ENCODE assay signal across 8 cellular contexts in the genomic region with DNA sequence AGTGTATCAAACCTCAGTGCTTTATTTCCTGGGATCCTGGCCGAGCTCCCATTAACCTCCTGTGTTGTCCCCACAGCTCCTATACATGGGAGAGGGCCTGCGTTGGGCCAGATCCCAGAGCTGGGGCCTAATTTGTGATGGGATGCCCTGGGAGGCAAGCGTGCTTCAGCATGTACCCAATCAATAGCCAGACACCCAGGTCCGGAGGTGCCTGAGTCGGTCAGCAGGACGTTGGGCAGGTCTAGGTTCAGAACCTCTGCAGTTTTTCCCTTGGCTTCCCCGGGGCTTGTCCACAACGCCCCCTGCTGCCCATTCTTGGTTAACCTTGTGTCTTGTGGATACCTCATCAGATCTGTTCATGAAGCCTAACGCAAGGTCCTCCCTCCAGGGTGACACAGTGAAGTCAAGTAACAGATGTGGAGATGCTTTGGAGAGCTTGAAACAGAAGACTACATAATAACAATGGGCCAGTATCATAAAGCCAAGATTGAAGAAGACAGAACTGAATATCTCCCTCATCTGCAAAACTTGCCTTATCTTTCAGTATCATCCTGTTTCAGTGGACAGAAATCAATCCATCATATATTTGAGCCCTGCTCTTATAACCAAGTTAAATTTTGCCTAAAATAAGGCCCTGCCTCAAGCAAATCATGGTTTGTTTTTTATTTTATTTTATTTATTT. TPM values are rescaled to one million over a fixed set of nuclear protein-coding genes. Genes with fewer than 3 reads are reported as not detected.
DNase-seq lines count a peak whose midpoint lies in the region; ATAC-seq and TF ChIP-seq lines count a peak whose summit lies in the region.
"Not testable (repeated sequence)": the region's sequence is repeated elsewhere in the genome, so short reads cannot be mapped to it uniquely, and the experiment has no call there.

No MANE protein-coding gene starts in this region.

- ATAC-seq in GM21423 (IDR thresholded peaks at IDR 0.05; ENCODE audit: unreplicated experiment): peak; percentile 76

- peaks cover 20% of the 10 kb centered on the region for H3K9me3 Mint-ChIP-seq in mesothelial cell of epicardium

- peak; percentile 30; the same call in 1 of the 2 replicates for TF ChIP-seq CTCF in LNCAP (IDR thresholded peaks at IDR 0.05)
- peak; percentile 52 to 85 (median 82) for TF ChIP-seq CTCF in Peyer's patch (IDR thresholded peaks at IDR 0.05)
- peak; percentile 73 for TF ChIP-seq CTCF in mesothelial cell of epicardium (IDR thresholded peaks at IDR 0.05; ENCODE audit: unreplicated experiment)

- H3K36me3 Mint-ChIP-seq in mesothelial cell of epicardium: not testable (repeated sequence)

- not testable (repeated sequence) for H3K36me3 ChIP-seq in Peyer's patch

- not testable (repeated sequence) for H3K4me3 Mint-ChIP-seq in mesothelial cell of epicardium

- H3K27ac ChIP-seq in Peyer's patch: not testable (repeated sequence)

- H3K27me3 ChIP-seq in Peyer's patch: not testable (repeated sequence)

- not testable (repeated sequence) for TF ChIP-seq POLR2A in Peyer's patch (IDR thresholded peaks at IDR 0.05)

- not testable (repeated sequence) for H3K4me1 Mint-ChIP-seq in mesothelial cell of epicardium

- not testable (repeated sequence) for H3K27ac Mint-ChIP-seq in mesothelial cell of epicardium

- DNase-seq in D341Med (ENCODE audit: low spot score) (peak; percentile 72), Peyer's patch (peak; percentile 85 to 95 (median 86)), activated T-cell treated with anti-CD3 and anti-CD28 coated beads for 1 hour (ENCODE audit: low read depth) (peak; percentile 92), epidermal melanocyte (ENCODE audit: insufficient read length, low spot score) (peak; percentile 43), mesothelial cell of epicardium (ENCODE audit: low spot score in 2 of 2, unreplicated experiment in 2 of 2) (peak; percentile 53 to 79)
- peak; percentile 78 to 84 for DNase-seq in stimulated activated CD8-positive, alpha-beta memory T cell treated with anti-CD3 and anti-CD28 coated beads, Interleukin-2, amount 100 ng/mL, for 48 hours (ENCODE audit: low read depth in 2 of 2)

- not testable (repeated sequence) for H3K9me3 ChIP-seq in Peyer's patch

- H3K4me1 ChIP-seq in Peyer's patch: not testable (repeated sequence)

- not testable (repeated sequence) for H3K4me3 ChIP-seq in Peyer's patch

- H3K27me3 Mint-ChIP-seq in mesothelial cell of epicardium (ENCODE audit: low read depth): not testable (repeated sequence)

RNA-seq across cellular contexts. Expression of a gene that starts 27.3 kb away (rescaled TPM):
- total RNA-seq in Peyer's patch (100 to 1,000 TPM; 106 to 216 (median 156) TPM), mesothelial cell of epicardium (41.4 to 45.1 TPM (median 42.2 TPM) in 3 replicates)

Comparison
In these comparisons a context has a peak if more than half of its experiments do, and no peak if none do; other contexts are left out.
1. CTCF ChIP-seq: peak in every context shown above with its lines; median percentile 82 in Peyer's patch; 73 in mesothelial cell of epicardium; 30 in LNCAP.